1 cellular context compared by ENCODE assay signal in the genomic region with DNA sequence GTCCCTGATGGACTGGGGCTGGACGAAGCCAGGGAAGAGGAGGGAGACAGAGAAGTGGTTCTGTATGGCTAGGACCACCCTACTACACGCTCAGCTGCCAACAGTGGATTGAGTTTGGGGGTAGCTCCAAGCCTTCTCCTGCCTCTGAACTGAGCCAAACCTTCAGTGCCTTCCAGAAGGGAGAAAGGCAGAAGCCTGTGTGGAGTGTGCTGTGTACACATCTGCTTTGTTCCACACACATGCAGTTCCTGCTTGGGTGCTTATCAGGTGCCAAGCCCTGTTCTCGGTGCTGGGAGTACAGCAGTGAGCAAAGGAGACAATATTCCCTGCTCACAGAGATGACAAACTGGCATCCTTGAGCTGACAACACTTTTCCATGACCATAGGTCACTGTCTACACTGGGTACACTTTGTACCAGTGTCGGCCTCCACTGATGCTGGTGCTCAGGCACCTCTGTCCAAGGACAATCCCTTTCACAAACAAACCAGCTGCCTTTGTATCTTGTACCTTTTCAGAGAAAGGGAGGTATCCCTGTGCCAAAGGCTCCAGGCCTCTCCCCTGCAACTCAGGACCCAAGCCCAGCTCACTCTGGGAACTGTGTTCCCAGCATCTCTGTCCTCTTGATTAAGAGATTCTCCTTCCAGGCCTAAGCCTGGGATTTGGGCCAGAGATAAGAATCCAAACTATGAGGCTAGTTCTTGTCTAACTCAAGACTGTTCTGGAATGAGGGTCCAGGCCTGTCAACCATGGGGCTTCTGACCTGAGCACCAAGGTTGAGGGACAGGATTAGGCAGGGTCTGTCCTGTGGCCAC.
A peak's percentile ranks its signal among the peaks of the same experiment; 100 is the strongest.
TF ChIP-seq lines count a peak whose summit lies in the region.

No MANE protein-coding gene starts in this region.

TF ChIP-seq in HepG2, 621 proteins besides CTCF, POLR2A, EP300 and RAD21 (continued from another document):
- TF ChIP-seq ZNF280B (CRISPR knock-in tag; IDR thresholded peaks at IDR 0.05; ENCODE audit: borderline replicate concordance) (no peak), FOXO1 (CRISPR knock-in tag; IDR thresholded peaks at IDR 0.05) (peak; percentile 99), ZNF747 (CRISPR knock-in tag; IDR thresholded peaks at IDR 0.05; ENCODE audit: borderline replicate concordance) (peak; percentile 94; the same call in 1 of the 2 replicates), HINFP (CRISPR knock-in tag; IDR thresholded peaks at IDR 0.05; ENCODE audit: low read depth) (peak; percentile 30; the same call in 1 of the 2 replicates), HMG20B (CRISPR knock-in tag; conservative IDR thresholded peaks at IDR 0.05) (peak; percentile 92), SALL2 (CRISPR knock-in tag; IDR thresholded peaks at IDR 0.05) (peak; percentile 90; the same call in 1 of the 2 replicates), EHMT2 (IDR thresholded peaks at IDR 0.05; ENCODE audit: borderline replicate concordance, low read depth, low read length) (no peak; the same call in 1 of the 2 replicates), NR2C2 (CRISPR knock-in tag; IDR thresholded peaks at IDR 0.05; ENCODE audit: borderline replicate concordance) (peak; percentile 75; the same call in 1 of the 2 replicates), NFIC (IDR thresholded peaks at IDR 0.05; ENCODE audit: low read length) (peak; percentile 67), ETV6 (CRISPR knock-in tag; conservative IDR thresholded peaks at IDR 0.05) (peak; percentile 3; the same call in 1 of the 2 replicates), SOX13 (IDR thresholded peaks at IDR 0.05) (peak; percentile 87), SOX13 (CRISPR knock-in tag; conservative IDR thresholded peaks at IDR 0.05 in 1 of 2, IDR thresholded peaks at IDR 0.05 in 1 of 2) (peak in 1 of 2 experiments; percentile 99; a peak in 2 of 4 replicates), ZNF644 (CRISPR knock-in tag; IDR thresholded peaks at IDR 0.05; ENCODE audit: low read depth) (peak; percentile 94), CC2D1A (CRISPR knock-in tag; IDR thresholded peaks at IDR 0.05) (no peak), ZFY (CRISPR knock-in tag; IDR thresholded peaks at IDR 0.05) (peak; percentile 82), ZNF83 (CRISPR knock-in tag; IDR thresholded peaks at IDR 0.05; ENCODE audit: borderline replicate concordance) (no peak), PATZ1 (CRISPR knock-in tag; IDR thresholded peaks at IDR 0.05) (peak; percentile 86), ZNF124 (CRISPR knock-in tag; IDR thresholded peaks at IDR 0.05) (peak; percentile 98), ZNF350 (CRISPR knock-in tag; IDR thresholded peaks at IDR 0.05; ENCODE audit: borderline replicate concordance, low read depth) (peak; percentile 88), SIN3A (IDR thresholded peaks at IDR 0.05; ENCODE audit: borderline replicate concordance, low read depth, low read length) (0 out of 2 replicates have a peak, but pooled peaks have one; percentile 64), ZBTB2 (CRISPR knock-in tag; IDR thresholded peaks at IDR 0.05; ENCODE audit: low read depth) (0 out of 2 replicates have a peak, but pooled peaks have one; percentile 22), ZEB1 (IDR thresholded peaks at IDR 0.05; ENCODE audit: insufficient replicate concordance, low read depth) (peak; percentile 61), ZNF674 (CRISPR knock-in tag; IDR thresholded peaks at IDR 0.05; ENCODE audit: low read depth) (no peak), ZNF235 (CRISPR knock-in tag; IDR thresholded peaks at IDR 0.05; ENCODE audit: borderline replicate concordance) (peak; percentile 27; the same call in 1 of the 2 replicates), ZFP36 (IDR thresholded peaks at IDR 0.05; ENCODE audit: borderline replicate concordance, low read depth, low read length, partially characterized antibody) (no peak), ZNF3 (CRISPR knock-in tag; IDR thresholded peaks at IDR 0.05) (peak; percentile 41; the same call in 1 of the 2 replicates), ZSCAN9 (CRISPR knock-in tag; IDR thresholded peaks at IDR 0.05; ENCODE audit: borderline replicate concordance) (peak; percentile 97), ZFP37 (CRISPR knock-in tag; IDR thresholded peaks at IDR 0.05; ENCODE audit: borderline replicate concordance) (no peak), NCOA1 (CRISPR knock-in tag; IDR thresholded peaks at IDR 0.05) (peak; percentile 81; the same call in 1 of the 2 replicates)
- TF ChIP-seq, protein P1, sequence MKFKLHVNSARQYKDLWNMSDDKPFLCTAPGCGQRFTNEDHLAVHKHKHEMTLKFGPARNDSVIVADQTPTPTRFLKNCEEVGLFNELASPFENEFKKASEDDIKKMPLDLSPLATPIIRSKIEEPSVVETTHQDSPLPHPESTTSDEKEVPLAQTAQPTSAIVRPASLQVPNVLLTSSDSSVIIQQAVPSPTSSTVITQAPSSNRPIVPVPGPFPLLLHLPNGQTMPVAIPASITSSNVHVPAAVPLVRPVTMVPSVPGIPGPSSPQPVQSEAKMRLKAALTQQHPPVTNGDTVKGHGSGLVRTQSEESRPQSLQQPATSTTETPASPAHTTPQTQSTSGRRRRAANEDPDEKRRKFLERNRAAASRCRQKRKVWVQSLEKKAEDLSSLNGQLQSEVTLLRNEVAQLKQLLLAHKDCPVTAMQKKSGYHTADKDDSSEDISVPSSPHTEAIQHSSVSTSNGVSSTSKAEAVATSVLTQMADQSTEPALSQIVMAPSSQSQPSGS (CRISPR knock-in tag; IDR thresholded peaks at IDR 0.05) = peak; percentile 95
- TF ChIP-seq, protein P2, sequence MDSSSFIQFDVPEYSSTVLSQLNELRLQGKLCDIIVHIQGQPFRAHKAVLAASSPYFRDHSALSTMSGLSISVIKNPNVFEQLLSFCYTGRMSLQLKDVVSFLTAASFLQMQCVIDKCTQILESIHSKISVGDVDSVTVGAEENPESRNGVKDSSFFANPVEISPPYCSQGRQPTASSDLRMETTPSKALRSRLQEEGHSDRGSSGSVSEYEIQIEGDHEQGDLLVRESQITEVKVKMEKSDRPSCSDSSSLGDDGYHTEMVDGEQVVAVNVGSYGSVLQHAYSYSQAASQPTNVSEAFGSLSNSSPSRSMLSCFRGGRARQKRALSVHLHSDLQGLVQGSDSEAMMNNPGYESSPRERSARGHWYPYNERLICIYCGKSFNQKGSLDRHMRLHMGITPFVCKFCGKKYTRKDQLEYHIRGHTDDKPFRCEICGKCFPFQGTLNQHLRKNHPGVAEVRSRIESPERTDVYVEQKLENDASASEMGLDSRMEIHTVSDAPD (CRISPR knock-in tag; IDR thresholded peaks at IDR 0.05) = peak; percentile 97
- TF ChIP-seq, protein P3, sequence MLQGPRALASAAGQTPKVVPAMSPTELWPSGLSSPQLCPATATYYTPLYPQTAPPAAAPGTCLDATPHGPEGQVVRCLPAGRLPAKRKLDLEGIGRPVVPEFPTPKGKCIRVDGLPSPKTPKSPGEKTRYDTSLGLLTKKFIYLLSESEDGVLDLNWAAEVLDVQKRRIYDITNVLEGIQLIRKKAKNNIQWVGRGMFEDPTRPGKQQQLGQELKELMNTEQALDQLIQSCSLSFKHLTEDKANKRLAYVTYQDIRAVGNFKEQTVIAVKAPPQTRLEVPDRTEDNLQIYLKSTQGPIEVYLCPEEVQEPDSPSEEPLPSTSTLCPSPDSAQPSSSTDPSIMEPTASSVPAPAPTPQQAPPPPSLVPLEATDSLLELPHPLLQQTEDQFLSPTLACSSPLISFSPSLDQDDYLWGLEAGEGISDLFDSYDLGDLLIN (CRISPR knock-in tag; IDR thresholded peaks at IDR 0.05; ENCODE audit: borderline replicate concordance) = peak; percentile 32; the same call in 1 of the 2 replicates
